Comparison of ENCODE assay signal across 1 cellular context in the genomic region with DNA sequence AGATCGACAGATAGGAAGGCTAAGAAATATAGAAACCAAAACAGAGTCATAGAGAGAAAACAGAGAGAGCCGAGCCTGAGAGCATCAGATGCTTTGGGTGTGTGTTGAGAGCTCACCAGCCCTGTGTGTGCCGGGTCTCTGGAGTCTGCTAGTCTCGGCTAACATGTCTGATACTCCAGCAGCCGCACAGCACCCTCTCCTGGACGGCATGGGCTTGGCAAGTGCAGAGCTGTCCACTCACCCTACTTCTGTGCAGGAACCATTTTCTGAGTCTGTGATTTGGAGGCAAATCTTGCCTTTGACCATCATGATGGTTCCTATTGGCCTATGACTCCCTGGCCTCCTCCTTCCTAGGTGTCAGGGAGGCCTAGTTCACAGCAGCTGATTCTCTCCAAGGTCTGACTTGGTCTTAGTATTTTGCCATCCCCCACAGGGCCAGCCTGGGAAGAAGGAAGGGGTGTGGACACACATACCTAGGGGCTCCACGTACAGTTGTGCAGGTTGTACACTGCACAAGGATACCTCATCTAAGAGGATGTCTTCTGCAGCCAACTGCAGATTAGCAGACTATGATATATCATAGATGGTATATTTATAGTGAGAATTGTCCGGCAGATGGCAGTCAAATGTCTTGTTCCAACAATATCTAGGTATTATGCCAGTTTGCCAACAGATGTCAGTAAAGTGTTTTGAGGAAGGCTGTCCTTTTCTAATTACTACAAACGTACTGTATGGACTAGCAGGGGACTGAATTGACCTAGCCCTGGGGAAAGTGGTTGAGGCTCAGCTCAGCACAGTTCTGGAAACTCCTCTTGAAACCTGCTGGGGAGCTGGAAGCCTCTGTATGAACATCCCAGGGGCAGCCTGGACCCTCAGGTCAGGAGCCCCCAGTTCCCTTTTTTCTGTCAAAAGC.
TF ChIP-seq lines count a peak whose summit lies in the region.

No MANE protein-coding gene starts in this region.

TF ChIP-seq in K562, 482 proteins besides CTCF, POLR2A, EP300 and RAD21 (continued from another document and continues in another):
- TF ChIP-seq, protein P1, sequence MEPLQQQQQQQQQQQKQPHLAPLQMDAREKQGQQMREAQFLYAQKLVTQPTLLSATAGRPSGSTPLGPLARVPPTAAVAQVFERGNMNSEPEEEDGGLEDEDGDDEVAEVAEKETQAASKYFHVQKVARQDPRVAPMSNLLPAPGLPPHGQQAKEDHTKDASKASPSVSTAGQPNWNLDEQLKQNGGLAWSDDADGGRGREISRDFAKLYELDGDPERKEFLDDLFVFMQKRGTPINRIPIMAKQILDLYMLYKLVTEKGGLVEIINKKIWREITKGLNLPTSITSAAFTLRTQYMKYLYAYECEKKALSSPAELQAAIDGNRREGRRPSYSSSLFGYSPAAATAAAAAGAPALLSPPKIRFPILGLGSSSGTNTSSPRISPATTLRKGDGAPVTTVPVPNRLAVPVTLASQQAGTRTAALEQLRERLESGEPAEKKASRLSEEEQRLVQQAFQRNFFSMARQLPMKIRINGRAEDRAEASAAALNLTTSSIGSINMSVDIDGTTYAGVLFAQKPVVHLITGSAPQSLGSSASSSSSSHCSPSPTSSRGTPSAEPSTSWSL (CRISPR knock-in tag; IDR thresholded peaks at IDR 0.05; ENCODE audit: borderline replicate concordance): 0 out of 2 replicates have a peak, but pooled peaks have one; percentile 91
- TF ChIP-seq CTBP1 (IDR thresholded peaks at IDR 0.05; ENCODE audit: borderline replicate concordance): peak; percentile 85
- TF ChIP-seq, protein P2, sequence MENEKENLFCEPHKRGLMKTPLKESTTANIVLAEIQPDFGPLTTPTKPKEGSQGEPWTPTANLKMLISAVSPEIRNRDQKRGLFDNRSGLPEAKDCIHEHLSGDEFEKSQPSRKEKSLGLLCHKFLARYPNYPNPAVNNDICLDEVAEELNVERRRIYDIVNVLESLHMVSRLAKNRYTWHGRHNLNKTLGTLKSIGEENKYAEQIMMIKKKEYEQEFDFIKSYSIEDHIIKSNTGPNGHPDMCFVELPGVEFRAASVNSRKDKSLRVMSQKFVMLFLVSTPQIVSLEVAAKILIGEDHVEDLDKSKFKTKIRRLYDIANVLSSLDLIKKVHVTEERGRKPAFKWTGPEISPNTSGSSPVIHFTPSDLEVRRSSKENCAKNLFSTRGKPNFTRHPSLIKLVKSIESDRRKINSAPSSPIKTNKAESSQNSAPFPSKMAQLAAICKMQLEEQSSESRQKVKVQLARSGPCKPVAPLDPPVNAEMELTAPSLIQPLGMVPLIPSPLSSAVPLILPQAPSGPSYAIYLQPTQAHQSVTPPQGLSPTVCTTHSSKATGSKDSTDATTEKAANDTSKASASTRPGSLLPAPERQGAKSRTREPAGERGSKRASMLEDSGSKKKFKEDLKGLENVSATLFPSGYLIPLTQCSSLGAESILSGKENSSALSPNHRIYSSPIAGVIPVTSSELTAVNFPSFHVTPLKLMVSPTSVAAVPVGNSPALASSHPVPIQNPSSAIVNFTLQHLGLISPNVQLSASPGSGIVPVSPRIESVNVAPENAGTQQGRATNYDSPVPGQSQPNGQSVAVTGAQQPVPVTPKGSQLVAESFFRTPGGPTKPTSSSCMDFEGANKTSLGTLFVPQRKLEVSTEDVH (IDR thresholded peaks at IDR 0.05; ENCODE audit: low read depth, partially characterized antibody): peak; percentile 47
- no peak for TF ChIP-seq ZNF133 (CRISPR knock-in tag; IDR thresholded peaks at IDR 0.05)
- peak; percentile 19; the same call in 1 of the 2 replicates for TF ChIP-seq ZNF143 (CRISPR knock-in tag; IDR thresholded peaks at IDR 0.05)
- TF ChIP-seq BCOR (IDR thresholded peaks at IDR 0.05): peak; percentile 46; the same call in 1 of the 2 replicates
- TF ChIP-seq, protein P3, sequence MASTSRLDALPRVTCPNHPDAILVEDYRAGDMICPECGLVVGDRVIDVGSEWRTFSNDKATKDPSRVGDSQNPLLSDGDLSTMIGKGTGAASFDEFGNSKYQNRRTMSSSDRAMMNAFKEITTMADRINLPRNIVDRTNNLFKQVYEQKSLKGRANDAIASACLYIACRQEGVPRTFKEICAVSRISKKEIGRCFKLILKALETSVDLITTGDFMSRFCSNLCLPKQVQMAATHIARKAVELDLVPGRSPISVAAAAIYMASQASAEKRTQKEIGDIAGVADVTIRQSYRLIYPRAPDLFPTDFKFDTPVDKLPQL (IDR thresholded peaks at IDR 0.05; ENCODE audit: extremely low read depth, insufficient read length): no peak
- peak; percentile 51; the same call in 1 of the 2 replicates for TF ChIP-seq SMAD4 (CRISPR knock-in tag; conservative IDR thresholded peaks at IDR 0.05)
- TF ChIP-seq RB1 (IDR thresholded peaks at IDR 0.05; ENCODE audit: low read depth): peak; percentile 75; the same call in 1 of the 2 replicates
- TF ChIP-seq, protein P4, sequence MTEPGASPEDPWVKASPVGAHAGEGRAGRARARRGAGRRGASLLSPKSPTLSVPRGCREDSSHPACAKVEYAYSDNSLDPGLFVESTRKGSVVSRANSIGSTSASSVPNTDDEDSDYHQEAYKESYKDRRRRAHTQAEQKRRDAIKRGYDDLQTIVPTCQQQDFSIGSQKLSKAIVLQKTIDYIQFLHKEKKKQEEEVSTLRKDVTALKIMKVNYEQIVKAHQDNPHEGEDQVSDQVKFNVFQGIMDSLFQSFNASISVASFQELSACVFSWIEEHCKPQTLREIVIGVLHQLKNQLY (CRISPR knock-in tag; conservative IDR thresholded peaks at IDR 0.05): 0 out of 4 replicates have a peak, but pooled peaks of 1 of the 2 experiments have one; percentile 67
- TF ChIP-seq, protein P5, sequence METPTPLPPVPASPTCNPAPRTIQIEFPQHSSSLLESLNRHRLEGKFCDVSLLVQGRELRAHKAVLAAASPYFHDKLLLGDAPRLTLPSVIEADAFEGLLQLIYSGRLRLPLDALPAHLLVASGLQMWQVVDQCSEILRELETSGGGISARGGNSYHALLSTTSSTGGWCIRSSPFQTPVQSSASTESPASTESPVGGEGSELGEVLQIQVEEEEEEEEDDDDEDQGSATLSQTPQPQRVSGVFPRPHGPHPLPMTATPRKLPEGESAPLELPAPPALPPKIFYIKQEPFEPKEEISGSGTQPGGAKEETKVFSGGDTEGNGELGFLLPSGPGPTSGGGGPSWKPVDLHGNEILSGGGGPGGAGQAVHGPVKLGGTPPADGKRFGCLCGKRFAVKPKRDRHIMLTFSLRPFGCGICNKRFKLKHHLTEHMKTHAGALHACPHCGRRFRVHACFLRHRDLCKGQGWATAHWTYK (CRISPR knock-in tag; IDR thresholded peaks at IDR 0.05): 0 out of 2 replicates have a peak, but pooled peaks have one; percentile 47
- TF ChIP-seq, protein P6, sequence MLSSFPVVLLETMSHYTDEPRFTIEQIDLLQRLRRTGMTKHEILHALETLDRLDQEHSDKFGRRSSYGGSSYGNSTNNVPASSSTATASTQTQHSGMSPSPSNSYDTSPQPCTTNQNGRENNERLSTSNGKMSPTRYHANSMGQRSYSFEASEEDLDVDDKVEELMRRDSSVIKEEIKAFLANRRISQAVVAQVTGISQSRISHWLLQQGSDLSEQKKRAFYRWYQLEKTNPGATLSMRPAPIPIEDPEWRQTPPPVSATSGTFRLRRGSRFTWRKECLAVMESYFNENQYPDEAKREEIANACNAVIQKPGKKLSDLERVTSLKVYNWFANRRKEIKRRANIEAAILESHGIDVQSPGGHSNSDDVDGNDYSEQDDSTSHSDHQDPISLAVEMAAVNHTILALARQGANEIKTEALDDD (IDR thresholded peaks at IDR 0.05): peak; percentile 77; the same call in 1 of the 2 replicates
- TF ChIP-seq MTA2 (IDR thresholded peaks at IDR 0.05; ENCODE audit: low read depth): no peak
- TF ChIP-seq NFE2 (IDR thresholded peaks at IDR 0.05; ENCODE audit: low read depth): 0 out of 2 replicates have a peak, but pooled peaks have one; percentile 21
- TF ChIP-seq ATF1 (CRISPR knock-in tag; IDR thresholded peaks at IDR 0.05): no peak
- peak; percentile 72 for TF ChIP-seq ATF1 (tag; IDR thresholded peaks at IDR 0.05)
- 0 out of 2 replicates have a peak, but pooled peaks have one; percentile 28 for TF ChIP-seq KLF16 (IDR thresholded peaks at IDR 0.05)
- TF ChIP-seq NRF1 (conservative IDR thresholded peaks at IDR 0.05 in 1 of 2, IDR thresholded peaks at IDR 0.05 in 1 of 2): peak; percentile 42 to 52; a peak in 3 of 4 replicates
- TF ChIP-seq, protein P7, sequence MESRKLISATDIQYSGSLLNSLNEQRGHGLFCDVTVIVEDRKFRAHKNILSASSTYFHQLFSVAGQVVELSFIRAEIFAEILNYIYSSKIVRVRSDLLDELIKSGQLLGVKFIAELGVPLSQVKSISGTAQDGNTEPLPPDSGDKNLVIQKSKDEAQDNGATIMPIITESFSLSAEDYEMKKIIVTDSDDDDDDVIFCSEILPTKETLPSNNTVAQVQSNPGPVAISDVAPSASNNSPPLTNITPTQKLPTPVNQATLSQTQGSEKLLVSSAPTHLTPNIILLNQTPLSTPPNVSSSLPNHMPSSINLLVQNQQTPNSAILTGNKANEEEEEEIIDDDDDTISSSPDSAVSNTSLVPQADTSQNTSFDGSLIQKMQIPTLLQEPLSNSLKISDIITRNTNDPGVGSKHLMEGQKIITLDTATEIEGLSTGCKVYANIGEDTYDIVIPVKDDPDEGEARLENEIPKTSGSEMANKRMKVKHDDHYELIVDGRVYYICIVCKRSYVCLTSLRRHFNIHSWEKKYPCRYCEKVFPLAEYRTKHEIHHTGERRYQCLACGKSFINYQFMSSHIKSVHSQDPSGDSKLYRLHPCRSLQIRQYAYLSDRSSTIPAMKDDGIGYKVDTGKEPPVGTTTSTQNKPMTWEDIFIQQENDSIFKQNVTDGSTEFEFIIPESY (CRISPR knock-in tag; IDR thresholded peaks at IDR 0.05): peak; percentile 79
- no peak for TF ChIP-seq NFYB (IDR thresholded peaks at IDR 0.05; ENCODE audit: extremely low read depth, insufficient read length)
- TF ChIP-seq RBM39 (optimal IDR thresholded peaks at IDR 0.05; ENCODE audit: low read depth, low read length): peak; percentile 69
- TF ChIP-seq SP2 (IDR thresholded peaks at IDR 0.05; ENCODE audit: extremely low read depth, low read depth, low read length, poor library complexity, severe bottlenecking): no peak
- TF ChIP-seq, protein P8, sequence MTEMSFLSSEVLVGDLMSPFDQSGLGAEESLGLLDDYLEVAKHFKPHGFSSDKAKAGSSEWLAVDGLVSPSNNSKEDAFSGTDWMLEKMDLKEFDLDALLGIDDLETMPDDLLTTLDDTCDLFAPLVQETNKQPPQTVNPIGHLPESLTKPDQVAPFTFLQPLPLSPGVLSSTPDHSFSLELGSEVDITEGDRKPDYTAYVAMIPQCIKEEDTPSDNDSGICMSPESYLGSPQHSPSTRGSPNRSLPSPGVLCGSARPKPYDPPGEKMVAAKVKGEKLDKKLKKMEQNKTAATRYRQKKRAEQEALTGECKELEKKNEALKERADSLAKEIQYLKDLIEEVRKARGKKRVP (CRISPR knock-in tag; IDR thresholded peaks at IDR 0.05): no peak
- 0 out of 2 replicates have a peak, but pooled peaks have one; percentile 29 for TF ChIP-seq ZNF217 (CRISPR knock-in tag; IDR thresholded peaks at IDR 0.05)
- 0 out of 3 replicates have a peak, but pooled peaks of 1 of the 2 experiments have one; percentile 13 for TF ChIP-seq CBX3 (IDR thresholded peaks at IDR 0.05; ENCODE audit: borderline replicate concordance in 1 of 2, low read length in 2 of 2)
- TF ChIP-seq SMAD1 (IDR thresholded peaks at IDR 0.05; ENCODE audit: low read depth, low read length, partially characterized antibody): peak; percentile 25
- TF ChIP-seq YY1 (IDR thresholded peaks at IDR 0.05; ENCODE audit: borderline replicate concordance in 1 of 3, control insufficient read depth in 1 of 3, extremely low read depth in 1 of 3, insufficient read depth in 3 of 3, insufficient read length in 1 of 3, insufficient replicate concordance in 2 of 3, low read depth in 1 of 3, low read length in 2 of 3): peak in 2 of 3 experiments; percentile 69 to 73
- TF ChIP-seq ZNF165 (CRISPR knock-in tag; IDR thresholded peaks at IDR 0.05; ENCODE audit: borderline replicate concordance): no peak
- TF ChIP-seq, protein P9, sequence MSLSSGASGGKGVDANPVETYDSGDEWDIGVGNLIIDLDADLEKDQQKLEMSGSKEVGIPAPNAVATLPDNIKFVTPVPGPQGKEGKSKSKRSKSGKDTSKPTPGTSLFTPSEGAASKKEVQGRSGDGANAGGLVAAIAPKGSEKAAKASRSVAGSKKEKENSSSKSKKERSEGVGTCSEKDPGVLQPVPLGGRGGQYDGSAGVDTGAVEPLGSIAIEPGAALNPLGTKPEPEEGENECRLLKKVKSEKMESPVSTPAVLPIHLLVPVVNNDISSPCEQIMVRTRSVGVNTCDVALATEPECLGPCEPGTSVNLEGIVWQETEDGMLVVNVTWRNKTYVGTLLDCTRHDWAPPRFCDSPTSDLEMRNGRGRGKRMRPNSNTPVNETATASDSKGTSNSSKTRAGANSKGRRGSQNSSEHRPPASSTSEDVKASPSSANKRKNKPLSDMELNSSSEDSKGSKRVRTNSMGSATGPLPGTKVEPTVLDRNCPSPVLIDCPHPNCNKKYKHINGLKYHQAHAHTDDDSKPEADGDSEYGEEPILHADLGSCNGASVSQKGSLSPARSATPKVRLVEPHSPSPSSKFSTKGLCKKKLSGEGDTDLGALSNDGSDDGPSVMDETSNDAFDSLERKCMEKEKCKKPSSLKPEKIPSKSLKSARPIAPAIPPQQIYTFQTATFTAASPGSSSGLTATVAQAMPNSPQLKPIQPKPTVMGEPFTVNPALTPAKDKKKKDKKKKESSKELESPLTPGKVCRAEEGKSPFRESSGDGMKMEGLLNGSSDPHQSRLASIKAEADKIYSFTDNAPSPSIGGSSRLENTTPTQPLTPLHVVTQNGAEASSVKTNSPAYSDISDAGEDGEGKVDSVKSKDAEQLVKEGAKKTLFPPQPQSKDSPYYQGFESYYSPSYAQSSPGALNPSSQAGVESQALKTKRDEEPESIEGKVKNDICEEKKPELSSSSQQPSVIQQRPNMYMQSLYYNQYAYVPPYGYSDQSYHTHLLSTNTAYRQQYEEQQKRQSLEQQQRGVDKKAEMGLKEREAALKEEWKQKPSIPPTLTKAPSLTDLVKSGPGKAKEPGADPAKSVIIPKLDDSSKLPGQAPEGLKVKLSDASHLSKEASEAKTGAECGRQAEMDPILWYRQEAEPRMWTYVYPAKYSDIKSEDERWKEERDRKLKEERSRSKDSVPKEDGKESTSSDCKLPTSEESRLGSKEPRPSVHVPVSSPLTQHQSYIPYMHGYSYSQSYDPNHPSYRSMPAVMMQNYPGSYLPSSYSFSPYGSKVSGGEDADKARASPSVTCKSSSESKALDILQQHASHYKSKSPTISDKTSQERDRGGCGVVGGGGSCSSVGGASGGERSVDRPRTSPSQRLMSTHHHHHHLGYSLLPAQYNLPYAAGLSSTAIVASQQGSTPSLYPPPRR (CRISPR knock-in tag; IDR thresholded peaks at IDR 0.05; ENCODE audit: borderline replicate concordance): peak; percentile 81; the same call in 1 of the 2 replicates
- no peak for TF ChIP-seq TRIM28 (IDR thresholded peaks at IDR 0.05)
- peak; percentile 13 to 34; a peak in 1 of 4 replicates for TF ChIP-seq TBL1XR1 (IDR thresholded peaks at IDR 0.05; ENCODE audit: low read length in 2 of 2)
- TF ChIP-seq NELFE (IDR thresholded peaks at IDR 0.05; ENCODE audit: insufficient read depth, insufficient read length): no peak
- TF ChIP-seq KAT8 (IDR thresholded peaks at IDR 0.05; ENCODE audit: low read depth): 0 out of 2 replicates have a peak, but pooled peaks have one; percentile 41
- TF ChIP-seq TFAM (CRISPR knock-in tag; conservative IDR thresholded peaks at IDR 0.05): no peak
- TF ChIP-seq NR1H2 (CRISPR knock-in tag; IDR thresholded peaks at IDR 0.05): no peak
- TF ChIP-seq, protein P10, sequence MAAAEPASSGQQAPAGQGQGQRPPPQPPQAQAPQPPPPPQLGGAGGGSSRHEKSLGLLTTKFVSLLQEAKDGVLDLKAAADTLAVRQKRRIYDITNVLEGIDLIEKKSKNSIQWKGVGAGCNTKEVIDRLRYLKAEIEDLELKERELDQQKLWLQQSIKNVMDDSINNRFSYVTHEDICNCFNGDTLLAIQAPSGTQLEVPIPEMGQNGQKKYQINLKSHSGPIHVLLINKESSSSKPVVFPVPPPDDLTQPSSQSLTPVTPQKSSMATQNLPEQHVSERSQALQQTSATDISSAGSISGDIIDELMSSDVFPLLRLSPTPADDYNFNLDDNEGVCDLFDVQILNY (CRISPR knock-in tag; IDR thresholded peaks at IDR 0.05): peak; percentile 95; the same call in 1 of the 2 replicates
- TF ChIP-seq CBFB (CRISPR knock-in tag; IDR thresholded peaks at IDR 0.05): 0 out of 2 replicates have a peak, but pooled peaks have one; percentile 71
